27 cellular contexts compared by ENCODE assay signal in the genomic region with DNA sequence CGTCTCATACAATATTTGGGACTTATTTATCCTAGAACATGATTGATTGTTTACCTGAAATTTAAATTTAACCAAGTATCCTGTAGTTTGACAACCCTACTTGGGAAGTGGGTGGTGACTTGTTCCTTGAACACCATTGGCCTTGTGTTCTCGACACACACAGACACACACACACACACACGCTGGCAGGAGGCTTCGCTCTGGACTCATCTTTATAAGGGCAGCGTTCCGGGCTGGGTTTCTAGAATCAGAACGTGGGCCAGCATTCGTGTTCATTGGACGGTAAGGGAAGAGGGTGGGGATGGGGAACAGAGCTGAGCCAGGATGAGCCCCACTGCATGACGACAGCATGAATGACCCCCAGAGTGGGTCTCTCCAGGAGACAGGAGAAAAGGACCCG. TPM values are rescaled to one million over a fixed set of nuclear protein-coding genes. Genes with fewer than 3 reads are reported as not detected.
"Had no signal": no experiment of that assay in that cellular context is flagged by ENCODE, and none has a peak within 500 bp of the region (broad histone marks: within the 10 kb centered on the region; RNA-seq: fewer than 3 reads in every experiment).

No MANE protein-coding gene starts in this region.

- ATAC-seq: activated naive CD4-positive, alpha-beta T cell treated with anti-CD3 and anti-CD28 coated beads, Interleukin-2, amount 50 U/mL, for 72 hours; activated T-cell treated with anti-CD3 and anti-CD28 coated beads, Interleukin-2, amount 50 U/mL, for 72 hours; effector memory CD8-positive, alpha-beta T cell; foreskin keratinocyte; gastroesophageal sphincter had no signal

- DNase-seq: activated CD4-positive, alpha-beta memory T cell treated with anti-CD3 and anti-CD28 coated beads, Interleukin-2, amount 10 ng/mL, durations not matched to agents 7 days and 5 days; activated CD4-positive, alpha-beta T cell treated with anti-CD3 and anti-CD28 coated beads for 1 hour; activated CD4-positive, alpha-beta T cell treated with anti-CD3 and anti-CD28 coated beads for 4 hours; activated CD4-positive, alpha-beta T cell treated with anti-CD3 and anti-CD28 coated beads, Interleukin-2, amount 10 ng/mL, durations not matched to agents 7 days and 5 days; activated CD4-positive, alpha-beta T cell treated with anti-CD3 and anti-CD28 coated beads, Interleukin-2, amount 50 U/mL, for 4 hours; activated CD4-positive, CD25-positive, alpha-beta regulatory T cell; activated CD8-positive, alpha-beta memory T cell treated with anti-CD3 and anti-CD28 coated beads, Interleukin-2, amount 50 U/mL, for 48 hours; activated gamma-delta T cell; activated naive CD4-positive, alpha-beta T cell; activated naive CD4-positive, alpha-beta T cell treated with anti-CD3 and anti-CD28 coated beads, Interleukin-2, amount 10 ng/mL, durations not matched to agents 7 days and 5 days; activated naive CD8-positive, alpha-beta T cell treated with anti-CD3 and anti-CD28 coated beads, Interleukin-2, amount 10 ng/mL, durations not matched to agents 7 days and 5 days; activated T-cell treated with anti-CD3 and anti-CD28 coated beads for 4 hours; activated T-cell treated with anti-CD3 and anti-CD28 coated beads, Interleukin-2, amount 50 U/mL, for 24 hours; activated T-cell treated with anti-CD3 and anti-CD28 coated beads, Interleukin-2, amount 50 U/mL, for 72 hours; effector CD4-positive, alpha-beta T cell; effector memory CD8-positive, alpha-beta T cell; erythroblast; foreskin keratinocyte; T-helper 2 cell had no signal

RNA-seq across cellular contexts. Expression of a gene that starts 16.2 kb away (rescaled TPM):
- total RNA-seq: activated CD4-positive, alpha-beta memory T cell treated with anti-CD3 and anti-CD28 coated beads, Interleukin-2, amount 10 ng/mL, durations not matched to agents 7 days and 5 days; activated CD4-positive, alpha-beta T cell treated with anti-CD3 and anti-CD28 coated beads, Interleukin-2, amount 10 ng/mL, durations not matched to agents 7 days and 5 days; activated naive CD4-positive, alpha-beta T cell treated with anti-CD3 and anti-CD28 coated beads, Interleukin-2, amount 50 U/mL, for 72 hours; activated naive CD8-positive, alpha-beta T cell treated with anti-CD3 and anti-CD28 coated beads, Interleukin-2, amount 10 ng/mL, durations not matched to agents 7 days and 5 days; activated T-cell treated with anti-CD3 and anti-CD28 coated beads, Interleukin-2, amount 50 U/mL, for 72 hours; ascending aorta; breast epithelium; cardiac muscle cell; esophagus muscularis mucosa; foreskin keratinocyte; glomerular endothelial cell; T-helper 1 cell treated with Interleukin-12 subunit alpha and Interleukin-12 subunit beta and Interleukin-4 antibody, amounts not matched to agents 30 ng/mL and 1 ng/mL, for 36 hours had no signal

RNA-seq across cellular contexts. Expression of a gene that starts 30.5 kb away (rescaled TPM):
- total RNA-seq: activated CD4-positive, alpha-beta memory T cell treated with anti-CD3 and anti-CD28 coated beads, Interleukin-2, amount 10 ng/mL, durations not matched to agents 7 days and 5 days; activated CD4-positive, alpha-beta T cell treated with anti-CD3 and anti-CD28 coated beads, Interleukin-2, amount 10 ng/mL, durations not matched to agents 7 days and 5 days; activated naive CD4-positive, alpha-beta T cell treated with anti-CD3 and anti-CD28 coated beads, Interleukin-2, amount 50 U/mL, for 72 hours; activated T-cell treated with anti-CD3 and anti-CD28 coated beads, Interleukin-2, amount 50 U/mL, for 72 hours; T-helper 1 cell treated with Interleukin-12 subunit alpha and Interleukin-12 subunit beta and Interleukin-4 antibody, amounts not matched to agents 30 ng/mL and 1 ng/mL, for 36 hours had no signal
